ENCODE assay signal across 8 cellular contexts in genomic region chr11:130916238-130916855, GRCh38. TPM values are rescaled to one million over a fixed set of nuclear protein-coding genes. Genes with fewer than 3 reads are reported as not detected.
DNase-seq lines count a peak whose midpoint lies in the region; ATAC-seq and TF ChIP-seq lines count a peak whose summit lies in the region.

A gene with protein sequence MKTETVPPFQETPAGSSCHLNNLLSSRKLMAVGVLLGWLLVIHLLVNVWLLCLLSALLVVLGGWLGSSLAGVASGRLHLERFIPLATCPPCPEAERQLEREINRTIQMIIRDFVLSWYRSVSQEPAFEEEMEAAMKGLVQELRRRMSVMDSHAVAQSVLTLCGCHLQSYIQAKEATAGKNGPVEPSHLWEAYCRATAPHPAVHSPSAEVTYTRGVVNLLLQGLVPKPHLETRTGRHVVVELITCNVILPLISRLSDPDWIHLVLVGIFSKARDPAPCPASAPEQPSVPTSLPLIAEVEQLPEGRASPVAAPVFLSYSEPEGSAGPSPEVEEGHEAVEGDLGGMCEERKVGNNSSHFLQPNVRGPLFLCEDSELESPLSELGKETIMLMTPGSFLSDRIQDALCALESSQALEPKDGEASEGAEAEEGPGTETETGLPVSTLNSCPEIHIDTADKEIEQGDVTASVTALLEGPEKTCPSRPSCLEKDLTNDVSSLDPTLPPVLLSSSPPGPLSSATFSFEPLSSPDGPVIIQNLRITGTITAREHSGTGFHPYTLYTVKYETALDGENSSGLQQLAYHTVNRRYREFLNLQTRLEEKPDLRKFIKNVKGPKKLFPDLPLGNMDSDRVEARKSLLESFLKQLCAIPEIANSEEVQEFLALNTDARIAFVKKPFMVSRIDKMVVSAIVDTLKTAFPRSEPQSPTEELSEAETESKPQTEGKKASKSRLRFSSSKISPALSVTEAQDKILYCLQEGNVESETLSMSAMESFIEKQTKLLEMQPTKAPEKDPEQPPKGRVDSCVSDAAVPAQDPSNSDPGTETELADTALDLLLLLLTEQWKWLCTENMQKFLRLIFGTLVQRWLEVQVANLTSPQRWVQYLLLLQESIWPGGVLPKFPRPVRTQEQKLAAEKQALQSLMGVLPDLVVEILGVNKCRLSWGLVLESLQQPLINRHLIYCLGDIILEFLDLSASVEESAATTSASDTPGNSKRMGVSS (minus strand): TSS chr11:130916479. CDS start chr11:130915939, 540 bp downstream.

- H3K4me1 ChIP-seq in BLaER1 treated with 17β-estradiol and CSF1 and Interleukin-3, amounts not matched to agents 10 nM and 100 nM = peaks cover 16 to 35% (median 25%) of the 10 kb centered on the region in 10 experiments

- DNase-seq in NCI-H460 (ENCODE audit: extremely low read depth, low read depth) = peak; percentile 79
- DNase-seq in activated CD4-positive, alpha-beta T cell treated with anti-CD3 and anti-CD28 coated beads, Interleukin-2, amount 10 ng/mL, durations not matched to agents 7 days and 5 days = peak; percentile 91
- peak; percentile 80 for DNase-seq in cortex of kidney (lab: John Stamatoyannopoulos, UW)
- peak; percentile 96 for DNase-seq in left kidney (ENCODE audit: low read depth, low spot score)
- peak; percentile 92 to 93 for DNase-seq in stimulated activated CD4-positive, alpha-beta T cell treated with anti-CD3 and anti-CD28 coated beads, Interleukin-2, amount 100 ng/mL, for 24 hours

- peak; percentile 93 for TF ChIP-seq POLR2A in GM19193 (IDR thresholded peaks at IDR 0.05; ENCODE audit: extremely low read depth, insufficient read depth, insufficient read length)

- peaks cover 5% of the 10 kb centered on the region for H3K9me3 Mint-ChIP-seq in activated CD4-positive, alpha-beta T cell treated with anti-CD3 and anti-CD28 coated beads, Interleukin-2, amount 10 ng/mL, durations not matched to agents 7 days and 5 days

- POLR2A ChIA-PET in activated CD4-positive, alpha-beta T cell treated with anti-CD3 and anti-CD28 coated beads, Interleukin-2, amount 10 ng/mL, durations not matched to agents 7 days and 5 days (lab: Charles Lee) = no interaction called here

- ATAC-seq in HG03432 (IDR thresholded peaks at IDR 0.05; ENCODE audit: unreplicated experiment) = peak; percentile 100

- H3K4me3 Mint-ChIP-seq in activated CD4-positive, alpha-beta T cell treated with anti-CD3 and anti-CD28 coated beads, Interleukin-2, amount 10 ng/mL, durations not matched to agents 7 days and 5 days = peak within 1 kb of the TSS; percentile 81

- peaks cover 0 to 17% (median 8%) of the 10 kb centered on the region in 11 experiments; a peak in 11 of 22 replicates for H4K20me1 ChIP-seq in BLaER1 treated with 17β-estradiol and CSF1 and Interleukin-3, amounts not matched to agents 10 nM and 100 nM

- CTCF ChIA-PET in activated CD4-positive, alpha-beta T cell treated with anti-CD3 and anti-CD28 coated beads, Interleukin-2, amount 10 ng/mL, durations not matched to agents 7 days and 5 days (lab: Charles Lee) = interaction anchor here (0.6 to 3.0 kb wide), 25 partner anchors 9 to 1119 kb away, joined by 3 to 12 read pairs (median 4); no protein-coding TSS in a partner anchor

- peak within 1 kb of the TSS; percentile 90 to 98 (median 94) for H3K9ac ChIP-seq in BLaER1 treated with 17β-estradiol and CSF1 and Interleukin-3, amounts not matched to agents 10 nM and 100 nM

- H3K27ac ChIP-seq in BLaER1 treated with 17β-estradiol and CSF1 and Interleukin-3, amounts not matched to agents 10 nM and 100 nM = peak within 1 kb of the TSS; percentile 89 to 97 (median 93)

- H3K36me3 Mint-ChIP-seq in activated CD4-positive, alpha-beta T cell treated with anti-CD3 and anti-CD28 coated beads, Interleukin-2, amount 10 ng/mL, durations not matched to agents 7 days and 5 days (ENCODE audit: low read depth) = peaks cover 41% of the 10 kb centered on the region

- H3K36me3 ChIP-seq in BLaER1 treated with 17β-estradiol and CSF1 and Interleukin-3, amounts not matched to agents 10 nM and 100 nM = peaks cover 36 to 43% (median 39%) of the 10 kb centered on the region in 11 experiments

- H3K4me2 ChIP-seq in BLaER1 treated with 17β-estradiol and CSF1 and Interleukin-3, amounts not matched to agents 10 nM and 100 nM = peak within 1 kb of the TSS; percentile 93 to 100 (median 97)

- peak within 1 kb of the TSS; percentile 68 to 98 (median 86) for H3K4me3 ChIP-seq in BLaER1 treated with 17β-estradiol and CSF1 and Interleukin-3, amounts not matched to agents 10 nM and 100 nM

- H3K9me3 ChIP-seq in BLaER1 treated with 17β-estradiol and CSF1 and Interleukin-3, amounts not matched to agents 10 nM and 100 nM (replicated peaks in 1 of 11) = peaks cover 0 to 16% (median 0%) of the 10 kb centered on the region in 11 experiments; a peak in 3 of 22 replicates

- H3K27me3 Mint-ChIP-seq in activated CD4-positive, alpha-beta T cell treated with anti-CD3 and anti-CD28 coated beads, Interleukin-2, amount 10 ng/mL, durations not matched to agents 7 days and 5 days = no peaks in the 10 kb centered on the region

- H3K27ac Mint-ChIP-seq in activated CD4-positive, alpha-beta T cell treated with anti-CD3 and anti-CD28 coated beads, Interleukin-2, amount 10 ng/mL, durations not matched to agents 7 days and 5 days = peak within 1 kb of the TSS; percentile 91

- H3K27me3 ChIP-seq in BLaER1 treated with 17β-estradiol and CSF1 and Interleukin-3, amounts not matched to agents 10 nM and 100 nM = no peaks in the 10 kb centered on the region

- H3K4me1 Mint-ChIP-seq in activated CD4-positive, alpha-beta T cell treated with anti-CD3 and anti-CD28 coated beads, Interleukin-2, amount 10 ng/mL, durations not matched to agents 7 days and 5 days = peaks cover 35% of the 10 kb centered on the region

RNA-seq across cellular contexts. Expression of the gene that starts here (rescaled TPM):
- 28.7 and 32.1 TPM in 2 replicates for total RNA-seq in NCI-H460 (2014; rRNA removed; shearing (Covaris generic))
- polyA plus RNA-seq in NCI-H460 (2014; cell fraction: nucleus; rRNA removed) = 16.0 and 19.9 TPM in 2 replicates
- total RNA-seq in activated CD4-positive, alpha-beta T cell treated with anti-CD3 and anti-CD28 coated beads, Interleukin-2, amount 10 ng/mL, durations not matched to agents 7 days and 5 days = 10 to 100 TPM; 41.7 to 43.7 TPM

Comparison
In these comparisons a context has a peak if more than half of its experiments do, and no peak if none do; other contexts are left out.
1. Peak in every context shown above with its lines: DNase-seq, ATAC-seq, H3K4me3 ChIP-seq and H3K27ac ChIP-seq.